In genomic region chr10:76559889-76560215, GRCh38 we compare ENCODE assay signal across 18 cellular contexts.
DNase-seq lines count a peak whose midpoint lies in the region; ATAC-seq and TF ChIP-seq lines count a peak whose summit lies in the region.
"Had no signal": no experiment of that assay in that cellular context is flagged by ENCODE, and none has a peak within 500 bp of the region (broad histone marks: within the 10 kb centered on the region; RNA-seq: fewer than 3 reads in every experiment).

No MANE protein-coding gene starts in this region.

- no peaks in the 10 kb centered on the region for H4K20me1 ChIP-seq in GM23248 (ENCODE audit: insufficient read depth)

- H3K36me3 ChIP-seq in GM23248 (ENCODE audit: low read depth), result no peaks in the 10 kb centered on the region
- no peaks in the 10 kb centered on the region for H3K36me3 ChIP-seq in skeletal muscle satellite cell (ENCODE audit: insufficient read depth, low read length)
- H3K36me3 ChIP-seq: SJCRH30 had no signal

- H2AFZ ChIP-seq in GM23248, result no peak overlapping the region

- 37 to 43% methylated on average over 1 of the region's 1 CpG for WGBS in GM23248 (ENCODE audit: low coverage in 1 of 2, low lambda C conversion rate in 2 of 2, missing lambda C conversion rate in 2 of 2), 2 experiments

- TF ChIP-seq CTCF in fibroblast of villous mesenchyme (IDR thresholded peaks at IDR 0.05; ENCODE audit: insufficient read depth, low read depth, low read length), result no peak

- peak overlapping the region; percentile 36 for H3K4me2 ChIP-seq in GM23248 (ENCODE audit: unreplicated experiment)
- peak overlapping the region; percentile 19 for H3K4me2 ChIP-seq in skeletal muscle satellite cell (ENCODE audit: low read length)

- H3F3A ChIP-seq in GM23248 (ENCODE audit: insufficient read depth), result peaks cover 24% of the 10 kb centered on the region

- H3K9me2 ChIP-seq in GM23248 (ENCODE audit: insufficient read depth), result no peaks in the 10 kb centered on the region

- H3K4me3 ChIP-seq in GM23248, result no peak overlapping the region
- H3K4me3 ChIP-seq in fibroblast of villous mesenchyme (ENCODE audit: low read depth, low read length), result no peak overlapping the region
- no peak overlapping the region for H3K4me3 ChIP-seq in skeletal muscle satellite cell (ENCODE audit: low read length)
- H3K4me3 ChIP-seq: coronary artery, SJCRH30 had no signal

- H3K4me1 ChIP-seq in GM23248 (ENCODE audit: insufficient read depth) (peaks cover 23% of the 10 kb centered on the region), skeletal muscle satellite cell (ENCODE audit: control insufficient read depth, insufficient read depth, low read length) (peaks cover 31% of the 10 kb centered on the region)
- H3K4me1 ChIP-seq: SJCRH30 had no signal

- DNase-seq in GM23248, result no peak
- peak; percentile 80 for DNase-seq in fibroblast of villous mesenchyme (ENCODE audit: low read depth)
- no peak for DNase-seq in NCI-H446 (lab: John Stamatoyannopoulos, UW)
- DNase-seq in sciatic nerve (ENCODE audit: low spot score), result no peak
- no peak for DNase-seq in NCI-H1417 (lab: John Stamatoyannopoulos, UW)
- DNase-seq: activated CD4-positive, alpha-beta T cell treated with anti-CD3 and anti-CD28 coated beads, Interleukin-2, amount 50 U/mL, for 48 hours; activated naive CD4-positive, alpha-beta T cell; activated T-cell treated with anti-CD3 and anti-CD28 coated beads, Interleukin-2, amount 50 U/mL, for 1 hour; anterior cingulate cortex; foreskin melanocyte; NCI-H526 treated with DMSO at 0.1 percent for 48 hours; SJCRH30; stimulated activated CD8-positive, alpha-beta memory T cell treated with anti-CD3 and anti-CD28 coated beads, Interleukin-4, amount 100 ng/mL, for 48 hours; substantia nigra had no signal

- in situ Hi-C loops in GM23248 (cut with MboI), result loop anchor here (10.0 to 25.0 kb wide), 2 partner anchors 425 to 552 kb away; no protein-coding TSS in a partner anchor

- ATAC-seq in SK-N-SH treated with all-trans-retinoic acid at 6 μM for 48 hours (peak; percentile 39), HG03159 (IDR thresholded peaks at IDR 0.05; ENCODE audit: unreplicated experiment) (no peak), sciatic nerve (no peak)

- H3K79me2 ChIP-seq in GM23248 (ENCODE audit: insufficient read depth), result no peaks in the 10 kb centered on the region

- H3K9me3 ChIP-seq in GM23248 (ENCODE audit: low read depth), result no peaks in the 10 kb centered on the region
- no peaks in the 10 kb centered on the region for H3K9me3 ChIP-seq in skeletal muscle satellite cell (replicated peaks; ENCODE audit: low read length)
- H3K9me3 ChIP-seq: SJCRH30 had no signal

- H3K9ac ChIP-seq in GM23248 (no peak overlapping the region), skeletal muscle satellite cell (ENCODE audit: low read depth, low read length) (peak overlapping the region; percentile 19)

- H3K27me3 ChIP-seq in GM23248 (replicated peaks; ENCODE audit: insufficient read depth) (peaks cover 10% of the 10 kb centered on the region; the same call in 1 of the 2 replicates), skeletal muscle satellite cell (ENCODE audit: control insufficient read depth, insufficient read depth, low read length) (no peaks in the 10 kb centered on the region)
- H3K27me3 ChIP-seq: SJCRH30 had no signal

- no peak overlapping the region for H3K27ac ChIP-seq in GM23248
- H3K27ac ChIP-seq: SJCRH30 had no signal

- intact Hi-C loops in sciatic nerve (cut with DNase I), result no loop called here

TF ChIP-seq in SK-N-SH treated with all-trans-retinoic acid at 6 μM for 48 hours, 23 proteins besides CTCF, POLR2A, EP300 and RAD21:
- TF ChIP-seq ZNF70 (CRISPR knock-in tag; IDR thresholded peaks at IDR 0.05), result no peak
- TF ChIP-seq ZC3H10 (CRISPR knock-in tag; IDR thresholded peaks at IDR 0.05), result no peak
- no peak for TF ChIP-seq CSRNP3 (CRISPR knock-in tag; IDR thresholded peaks at IDR 0.05)
